In the genomic region with DNA sequence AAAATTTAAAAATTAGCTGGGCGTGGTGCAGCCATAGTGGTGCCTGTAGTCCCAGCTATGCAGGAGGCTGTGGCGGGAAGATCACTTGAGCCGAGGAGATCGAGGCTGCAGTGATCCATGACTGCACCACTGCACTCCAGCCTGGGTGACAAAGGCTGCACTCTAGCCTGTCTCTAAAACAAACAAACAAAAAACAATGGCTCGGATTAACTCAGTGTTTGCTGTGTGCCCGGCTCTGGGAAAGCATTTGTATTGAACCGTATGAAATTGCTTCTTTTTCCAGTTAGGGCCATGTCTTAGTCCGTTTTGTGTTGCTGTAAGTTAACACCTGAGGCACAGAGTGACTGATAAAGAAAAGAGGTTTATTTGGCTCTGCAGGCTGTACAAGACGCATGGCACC, we compare ENCODE assay signal across 19 cellular contexts.
DNase-seq lines count a peak whose midpoint lies in the region; ATAC-seq lines count a peak whose summit lies in the region.
"Had no signal": no experiment of that assay in that cellular context is flagged by ENCODE, and none has a peak within 500 bp of the region (broad histone marks: within the 10 kb centered on the region; RNA-seq: fewer than 3 reads in every experiment).

No MANE protein-coding gene starts in this region.

- CTCF ChIA-PET in activated CD8-positive, alpha-beta memory T cell treated with anti-CD3 and anti-CD28 coated beads, Interleukin-2, amount 10 ng/mL, durations not matched to agents 7 days and 5 days (lab: Charles Lee) = no interaction called here

- H3K9me3 Mint-ChIP-seq in activated CD8-positive, alpha-beta memory T cell treated with anti-CD3 and anti-CD28 coated beads, Interleukin-2, amount 10 ng/mL, durations not matched to agents 7 days and 5 days (ENCODE audit: low read depth) = no peaks in the 10 kb centered on the region
- H3K9me3 Mint-ChIP-seq: CD14-positive monocyte, HFFc6 had no signal

- H3K4me3 Mint-ChIP-seq in activated CD8-positive, alpha-beta memory T cell treated with anti-CD3 and anti-CD28 coated beads, Interleukin-2, amount 10 ng/mL, durations not matched to agents 7 days and 5 days = no peak overlapping the region
- H3K4me3 Mint-ChIP-seq: CD14-positive monocyte, HFFc6 had no signal

- H3K36me3 Mint-ChIP-seq in activated CD8-positive, alpha-beta memory T cell treated with anti-CD3 and anti-CD28 coated beads, Interleukin-2, amount 10 ng/mL, durations not matched to agents 7 days and 5 days = no peaks in the 10 kb centered on the region
- H3K36me3 Mint-ChIP-seq: CD14-positive monocyte had no signal

- H3K4me1 Mint-ChIP-seq in activated CD8-positive, alpha-beta memory T cell treated with anti-CD3 and anti-CD28 coated beads, Interleukin-2, amount 10 ng/mL, durations not matched to agents 7 days and 5 days = peaks cover 3% of the 10 kb centered on the region
- H3K4me1 Mint-ChIP-seq: CD14-positive monocyte had no signal

- no peak for ATAC-seq in HG03378 (IDR thresholded peaks at IDR 0.05; ENCODE audit: unreplicated experiment)
- no peak for ATAC-seq in activated CD8-positive, alpha-beta memory T cell treated with anti-CD3 and anti-CD28 coated beads, Interleukin-2, amount 10 ng/mL, durations not matched to agents 7 days and 5 days

- DNase-seq in NCI-H748 treated with DMSO at 0.1 percent for 48 hours (lab: John Stamatoyannopoulos, UW) (peak; percentile 88), NCI-H748 (lab: John Stamatoyannopoulos, UW; ENCODE audit: unreplicated experiment) (no peak), NCI-H2029 treated with DMSO at 0.1 percent for 48 hours (lab: John Stamatoyannopoulos, UW) (peak; percentile 99), NCI-H510A treated with DMSO at 0.1 percent for 48 hours (lab: John Stamatoyannopoulos, UW) (peak; percentile 98), NCI-H526 (lab: John Stamatoyannopoulos, UW) (no peak)
- no peak for DNase-seq in activated CD8-positive, alpha-beta memory T cell treated with anti-CD3 and anti-CD28 coated beads, Interleukin-2, amount 10 ng/mL, durations not matched to agents 7 days and 5 days
- DNase-seq: 8988T, AML-193, HFFc6, IMR-90, MV-4-11, NCI-H1694, NCI-H446, NCI-H82, Peyer's patch, SJCRH30, T-helper 9 cell had no signal

- no peak overlapping the region for H3K27ac Mint-ChIP-seq in activated CD8-positive, alpha-beta memory T cell treated with anti-CD3 and anti-CD28 coated beads, Interleukin-2, amount 10 ng/mL, durations not matched to agents 7 days and 5 days
- H3K27ac Mint-ChIP-seq: CD14-positive monocyte, HFFc6 had no signal

- H3K27me3 Mint-ChIP-seq in activated CD8-positive, alpha-beta memory T cell treated with anti-CD3 and anti-CD28 coated beads, Interleukin-2, amount 10 ng/mL, durations not matched to agents 7 days and 5 days = peaks cover 62% of the 10 kb centered on the region

Comparison
In these comparisons a context has a peak if more than half of its experiments do, and no peak if none do; other contexts are left out.
1. DNase-seq: peak in NCI-H748 treated with DMSO at 0.1 percent for 48 hours (single experiment), NCI-H2029 treated with DMSO at 0.1 percent for 48 hours (single experiment) and NCI-H510A treated with DMSO at 0.1 percent for 48 hours (single experiment); none in NCI-H748 (single experiment), NCI-H526 (0 of 2) and activated CD8-positive, alpha-beta memory T cell treated with anti-CD3 and anti-CD28 coated beads, Interleukin-2, amount 10 ng/mL, durations not matched to agents 7 days and 5 days (single experiment).